In the genomic region with DNA sequence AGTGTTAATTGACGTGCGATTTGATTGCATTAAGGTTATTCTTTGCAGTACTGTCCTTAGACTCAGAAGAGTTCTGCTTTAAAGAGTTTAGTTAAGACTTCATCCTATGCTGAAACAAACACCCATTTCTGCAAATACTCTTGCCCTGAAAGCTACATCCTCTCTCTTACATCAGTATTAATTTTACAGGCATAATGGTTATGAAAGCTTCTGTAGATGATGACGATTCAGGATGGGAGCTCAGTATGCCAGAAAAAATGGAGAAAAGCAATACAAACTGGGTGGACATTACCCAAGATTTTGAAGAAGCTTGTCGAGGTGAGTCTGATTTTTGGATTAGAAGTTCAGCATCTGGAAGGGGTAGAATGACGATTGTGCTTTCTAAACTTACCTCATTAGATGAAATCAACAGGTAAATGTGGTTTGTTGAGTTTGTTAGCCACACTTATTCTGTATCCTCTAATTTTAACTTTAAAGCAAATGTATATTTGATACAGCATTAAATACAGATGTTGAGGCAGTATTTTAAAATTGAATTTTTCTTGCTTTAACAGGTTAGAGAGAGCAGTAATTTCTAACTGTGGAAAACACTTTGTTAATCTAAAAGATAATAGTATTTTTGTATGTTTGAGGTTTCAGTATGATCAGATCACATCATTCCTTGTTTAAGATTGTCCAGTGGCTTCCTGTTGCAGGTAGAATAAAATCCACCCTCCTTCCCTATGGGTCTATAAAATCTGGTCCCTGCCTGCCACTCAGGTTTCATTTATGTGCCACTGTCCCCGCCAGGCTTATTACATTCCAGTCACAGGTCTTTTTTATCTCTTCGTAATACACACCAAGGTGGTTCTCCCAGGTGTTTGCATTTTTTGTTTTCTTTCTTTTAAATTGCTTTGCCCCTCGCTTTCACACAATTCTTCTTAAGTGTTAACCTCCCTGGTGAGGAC, we compare ENCODE assay signal across 8 cellular contexts. TPM values are rescaled to one million over a fixed set of nuclear protein-coding genes. Genes with fewer than 3 reads are reported as not detected.
DNase-seq lines count a peak whose midpoint lies in the region; ATAC-seq and TF ChIP-seq lines count a peak whose summit lies in the region.

No MANE protein-coding gene starts in this region.

- no peak for TF ChIP-seq POLR2A in esophagus squamous epithelium (IDR thresholded peaks at IDR 0.05)
- no peak for TF ChIP-seq POLR2A in prostate gland (IDR thresholded peaks at IDR 0.05)

- POLR2A ChIA-PET in Panc1 (lab: Charles Lee) = no interaction called here

- peaks cover 8% of the 10 kb centered on the region; the same call in 1 of the 2 replicates for H3K4me1 ChIP-seq in Panc1 (ENCODE audit: control insufficient read depth, insufficient read depth, low read length)
- peaks cover 10 to 56% (median 11%) of the 10 kb centered on the region in 3 donors for H3K4me1 ChIP-seq in esophagus squamous epithelium
- H3K4me1 ChIP-seq in prostate gland (replicated peaks) = peaks cover 3% of the 10 kb centered on the region

- in situ Hi-C loops in Panc1 (cut with HindIII; ENCODE audit: low pct_unique_long_range_greater_than_20kb, low sequenced_read_pairs) = no loop called here

- 39 to 40% methylated on average over 8 of the region's 8 CpGs for WGBS in esophagus squamous epithelium, 2 donors
- WGBS in prostate gland = 31% methylated on average over 8 of the region's 8 CpGs

- H3K27me3 ChIP-seq in Panc1 (ENCODE audit: control insufficient read depth, insufficient read depth, low read length) = no peaks in the 10 kb centered on the region
- H3K27me3 ChIP-seq in esophagus squamous epithelium = no peaks in the 10 kb centered on the region
- no peaks in the 10 kb centered on the region for H3K27me3 ChIP-seq in prostate gland (replicated peaks; ENCODE audit: insufficient read depth)

- peak overlapping the region; percentile 90 for H3K27ac ChIP-seq in Panc1 (ENCODE audit: low read length)
- peak overlapping the region; percentile 88 to 96 (median 94) for H3K27ac ChIP-seq in esophagus squamous epithelium
- H3K27ac ChIP-seq in prostate gland = peak overlapping the region; percentile 93 to 97

- no peak for ATAC-seq in Panc1
- no peak for ATAC-seq in HG03097 (IDR thresholded peaks at IDR 0.05; ENCODE audit: low FRiP score, unreplicated experiment)
- ATAC-seq in HG02970 (IDR thresholded peaks at IDR 0.05; ENCODE audit: low FRiP score, unreplicated experiment) = no peak
- no peak for ATAC-seq in HG02885 (IDR thresholded peaks at IDR 0.05; ENCODE audit: poor library complexity, unreplicated experiment)

- no peak for TF ChIP-seq CTCF in Panc1 (IDR thresholded peaks at IDR 0.05)
- no peak for TF ChIP-seq CTCF in esophagus squamous epithelium (IDR thresholded peaks at IDR 0.05)
- no peak for TF ChIP-seq CTCF in prostate gland (IDR thresholded peaks at IDR 0.05)

- intact Hi-C loops in Panc1 (cut with micrococcal nuclease; ENCODE audit: unreplicated experiment) = no loop called here
- intact Hi-C loops in esophagus squamous epithelium (cut with DNase I) = no loop called here
- intact Hi-C loops in prostate gland (cut with DNase I) = no loop called here

- H3K9me3 ChIP-seq in Panc1 (ENCODE audit: control insufficient read depth, insufficient read depth, low read depth, low read length) (no peaks in the 10 kb centered on the region), esophagus squamous epithelium (no peaks in the 10 kb centered on the region), prostate gland (no peaks in the 10 kb centered on the region)

- DNase-seq in ELR (ENCODE audit: low read depth) (peak; percentile 19), Panc1 (ENCODE audit: low read depth, low spot score) (no peak), esophagus squamous epithelium (lab: John Stamatoyannopoulos, UW) (no peak), prostate gland (ENCODE audit: low spot score) (peak; percentile 23), NCI-H2081 treated with DMSO at 0.1 percent for 48 hours (lab: John Stamatoyannopoulos, UW) (no peak)

- no TSS peak for BruUV-seq in Panc1 (replicated peaks; lab: Mats Ljungman, UMichigan)

- H3K36me3 ChIP-seq in Panc1 (ENCODE audit: control insufficient read depth, insufficient read depth, low read length) = peaks cover 17% of the 10 kb centered on the region
- peaks cover 0 to 48% (median 3%) of the 10 kb centered on the region in 3 donors for H3K36me3 ChIP-seq in esophagus squamous epithelium
- no peaks in the 10 kb centered on the region for H3K36me3 ChIP-seq in prostate gland

- CTCF ChIA-PET in Panc1 (lab: Charles Lee) = no interaction called here

- H3K4me3 ChIP-seq in Panc1 (ENCODE audit: low read depth in 2 of 2, low read length in 2 of 2) = peak overlapping the region; percentile 91 to 95
- H3K4me3 ChIP-seq in esophagus squamous epithelium = peak overlapping the region; percentile 69 to 91 (median 86)
- H3K4me3 ChIP-seq in prostate gland = peak overlapping the region; percentile 71 to 94

RNA-seq across cellular contexts. Expression of a gene that starts 1.3 kb away (rescaled TPM):
- total RNA-seq in Panc1 (2021; ENCODE audit: unreplicated experiment) (21.3 TPM), esophagus squamous epithelium (10 to 100 TPM; 12.1 to 20.8 (median 19.9) TPM), prostate gland (10 to 100 TPM; 16.7 to 26.2 TPM)
- polyA plus RNA-seq in Panc1 (2012; ENCODE audit: insufficient read length) = 11.4 TPM

Comparison
In these comparisons a context has a peak if more than half of its experiments do, and no peak if none do; other contexts are left out.
1. DNase-seq: peak in ELR (single experiment) and prostate gland (single experiment); none in Panc1 (single experiment), esophagus squamous epithelium (single experiment) and NCI-H2081 treated with DMSO at 0.1 percent for 48 hours (single experiment).
2. Peak in every context shown above with its lines, with median percentiles within 50 percentile points of each other: H3K27ac ChIP-seq and H3K4me3 ChIP-seq.